ENCODE assay signal across 31 cellular contexts in genomic region chr7:102234131-102234530, GRCh38.
"Had no signal": no experiment of that assay in that cellular context is flagged by ENCODE, and none has a peak within 500 bp of the region (broad histone marks: within the 10 kb centered on the region; RNA-seq: fewer than 3 reads in every experiment).

No MANE protein-coding gene starts in this region.

- H3K4me3 ChIP-seq: body of pancreas, esophagus muscularis mucosa, gastrocnemius medialis had no signal

- H3K4me1 Mint-ChIP-seq: activated CD4-positive, alpha-beta T cell treated with anti-CD3 and anti-CD28 coated beads for 36 hours; activated CD4-positive, alpha-beta T cell treated with anti-CD3 and anti-CD28 coated beads, Interleukin-2, amount 10 ng/mL, durations not matched to agents 24 days and 14 days; activated CD8-positive, alpha-beta memory T cell treated with anti-CD3 and anti-CD28 coated beads, Interleukin-2, amount 10 ng/mL, durations not matched to agents 7 days and 5 days; central memory CD8-positive, alpha-beta T cell had no signal

- FAIRE-seq: colon had no signal

- ATAC-seq: activated CD4-positive, alpha-beta T cell treated with anti-CD3 and anti-CD28 coated beads for 36 hours; activated CD8-positive, alpha-beta memory T cell treated with anti-CD3 and anti-CD28 coated beads, Interleukin-2, amount 10 ng/mL, durations not matched to agents 7 days and 5 days; activated CD8-positive, alpha-beta T cell treated with anti-CD3 and anti-CD28 coated beads, Interleukin-2, amount 10 ng/mL, durations not matched to agents 7 days and 5 days; body of pancreas; effector memory CD8-positive, alpha-beta T cell; foreskin keratinocyte; gastrocnemius medialis had no signal

- H3K36me3 Mint-ChIP-seq: activated CD8-positive, alpha-beta memory T cell treated with anti-CD3 and anti-CD28 coated beads, Interleukin-2, amount 10 ng/mL, durations not matched to agents 7 days and 5 days had no signal

- H3K4me1 ChIP-seq: foreskin keratinocyte had no signal

- H3K27ac Mint-ChIP-seq: activated CD4-positive, alpha-beta memory T cell treated with anti-CD3 and anti-CD28 coated beads for 36 hours; activated CD4-positive, alpha-beta T cell treated with anti-CD3 and anti-CD28 coated beads for 36 hours; activated CD4-positive, alpha-beta T cell treated with anti-CD3 and anti-CD28 coated beads, Interleukin-2, amount 10 ng/mL, durations not matched to agents 24 days and 14 days; activated CD8-positive, alpha-beta memory T cell treated with anti-CD3 and anti-CD28 coated beads, Interleukin-2, amount 10 ng/mL, durations not matched to agents 7 days and 5 days; activated CD8-positive, alpha-beta T cell treated with anti-CD3 and anti-CD28 coated beads, Interleukin-2, amount 10 ng/mL, durations not matched to agents 7 days and 5 days; activated naive CD8-positive, alpha-beta T cell; activated T-helper 1 cell treated with anti-CD3 and anti-CD28 coated beads, Interleukin-12 subunit alpha, Interleukin-12 subunit beta, Interleukin-2, Interleukin-4 antibody, amounts not matched to agents 30 ng/mL and 10 ng/mL and 1 ng/mL, durations not matched to agents 14 hours and 24 hours and 36 hours; activated T-helper 2 cell treated with anti-CD3 and anti-CD28 coated beads, Interferon-gamma antibody, Interleukin-2, Interleukin-4, amounts not matched to agents 10 μg/mL and 5 μg/mL and 100 μg/mL, durations not matched to agents 14 hours and 24 hours and 36 hours had no signal

- DNase-seq: activated CD4-positive, alpha-beta memory T cell treated with anti-CD3 and anti-CD28 coated beads for 36 hours; activated CD4-positive, alpha-beta T cell treated with anti-CD3 and anti-CD28 coated beads for 36 hours; activated CD4-positive, alpha-beta T cell treated with anti-CD3 and anti-CD28 coated beads, Interleukin-2, amount 10 ng/mL, durations not matched to agents 24 days and 14 days; activated CD4-positive, CD25-positive, alpha-beta regulatory T cell; activated CD4-positive, CD25-positive, alpha-beta regulatory T cell treated with anti-CD3 and anti-CD28 coated beads, Interleukin-2, amount 50 U/mL, for 72 hours; activated CD8-positive, alpha-beta memory T cell treated with anti-CD3 and anti-CD28 coated beads, Interleukin-2, amount 10 ng/mL, durations not matched to agents 7 days and 5 days; activated CD8-positive, alpha-beta memory T cell treated with anti-CD3 and anti-CD28 coated beads, Interleukin-2, amount 50 U/mL, for 4 hours; activated CD8-positive, alpha-beta T cell treated with anti-CD3 and anti-CD28 coated beads, Interleukin-2, amount 10 ng/mL, durations not matched to agents 7 days and 5 days; activated gamma-delta T cell; activated naive CD4-positive, alpha-beta T cell; activated naive CD4-positive, alpha-beta T cell treated with anti-CD3 and anti-CD28 coated beads, Interleukin-2, amount 50 U/mL, for 16 hours; activated T-cell treated with anti-CD3 and anti-CD28 coated beads, Interleukin-2, amount 50 U/mL, for 1 hour; activated T-cell treated with anti-CD3 and anti-CD28 coated beads, Interleukin-2, amount 50 U/mL, for 48 hours; amniotic stem cell; anterior cingulate cortex; cortex of kidney; dermis blood vessel endothelial cell; effector CD4-positive, alpha-beta T cell; effector memory CD8-positive, alpha-beta T cell; erythroblast; foreskin keratinocyte; gastrocnemius medialis; glutamatergic neuron; T-helper 2 cell had no signal

- H3K9me3 Mint-ChIP-seq: activated CD4-positive, alpha-beta memory T cell treated with anti-CD3 and anti-CD28 coated beads for 36 hours; activated CD4-positive, alpha-beta T cell treated with anti-CD3 and anti-CD28 coated beads, Interleukin-2, amount 10 ng/mL, durations not matched to agents 24 days and 14 days; activated T-helper 1 cell treated with anti-CD3 and anti-CD28 coated beads, Interleukin-12 subunit alpha, Interleukin-12 subunit beta, Interleukin-2, Interleukin-4 antibody, amounts not matched to agents 30 ng/mL and 10 ng/mL and 1 ng/mL, durations not matched to agents 14 hours and 24 hours and 36 hours; activated T-helper 2 cell treated with anti-CD3 and anti-CD28 coated beads, Interferon-gamma antibody, Interleukin-2, Interleukin-4, amounts not matched to agents 10 μg/mL and 5 μg/mL and 100 μg/mL, durations not matched to agents 14 hours and 24 hours and 36 hours; central memory CD8-positive, alpha-beta T cell; effector memory CD8-positive, alpha-beta T cell had no signal

- H3K4me3 Mint-ChIP-seq: activated CD4-positive, alpha-beta memory T cell treated with anti-CD3 and anti-CD28 coated beads for 36 hours; activated CD4-positive, alpha-beta T cell treated with anti-CD3 and anti-CD28 coated beads for 36 hours; activated CD4-positive, alpha-beta T cell treated with anti-CD3 and anti-CD28 coated beads, Interleukin-2, amount 10 ng/mL, durations not matched to agents 24 days and 14 days; activated CD8-positive, alpha-beta memory T cell treated with anti-CD3 and anti-CD28 coated beads, Interleukin-2, amount 10 ng/mL, durations not matched to agents 7 days and 5 days; activated CD8-positive, alpha-beta T cell treated with anti-CD3 and anti-CD28 coated beads, Interleukin-2, amount 10 ng/mL, durations not matched to agents 7 days and 5 days; activated naive CD8-positive, alpha-beta T cell; activated T-helper 1 cell treated with anti-CD3 and anti-CD28 coated beads, Interleukin-12 subunit alpha, Interleukin-12 subunit beta, Interleukin-2, Interleukin-4 antibody, amounts not matched to agents 30 ng/mL and 10 ng/mL and 1 ng/mL, durations not matched to agents 14 hours and 24 hours and 36 hours; central memory CD8-positive, alpha-beta T cell; effector memory CD8-positive, alpha-beta T cell had no signal

- H3K27me3 ChIP-seq: body of pancreas, esophagus muscularis mucosa, foreskin keratinocyte, gastrocnemius medialis had no signal

- H3K27me3 Mint-ChIP-seq: activated CD4-positive, alpha-beta memory T cell treated with anti-CD3 and anti-CD28 coated beads for 36 hours; activated CD4-positive, alpha-beta T cell treated with anti-CD3 and anti-CD28 coated beads for 36 hours; activated CD4-positive, alpha-beta T cell treated with anti-CD3 and anti-CD28 coated beads, Interleukin-2, amount 10 ng/mL, durations not matched to agents 24 days and 14 days; activated CD8-positive, alpha-beta memory T cell treated with anti-CD3 and anti-CD28 coated beads, Interleukin-2, amount 10 ng/mL, durations not matched to agents 7 days and 5 days; activated naive CD8-positive, alpha-beta T cell; central memory CD8-positive, alpha-beta T cell; effector memory CD8-positive, alpha-beta T cell had no signal

- H3K27ac ChIP-seq: esophagus muscularis mucosa, foreskin keratinocyte, gastrocnemius medialis had no signal

- H3K9me3 ChIP-seq: body of pancreas, esophagus muscularis mucosa, gastrocnemius medialis had no signal
